Comparison of ENCODE assay signal across 27 cellular contexts in genomic region chr3:119599558-119600174, GRCh38. TPM values are rescaled to one million over a fixed set of nuclear protein-coding genes. Genes with fewer than 3 reads are reported as not detected.
DNase-seq lines count a peak whose midpoint lies in the region; ATAC-seq, FAIRE-seq and TF ChIP-seq lines count a peak whose summit lies in the region.
"Had no signal": no experiment of that assay in that cellular context is flagged by ENCODE, and none has a peak within 500 bp of the region (broad histone marks: within the 10 kb centered on the region; RNA-seq: fewer than 3 reads in every experiment).

No MANE protein-coding gene starts in this region.

- H3K36me3 ChIP-seq in heart right ventricle: no peaks in the 10 kb centered on the region
- H3K36me3 ChIP-seq in GM12878 (ENCODE audit: control insufficient read depth in 2 of 2, insufficient read depth in 2 of 2, low read length in 1 of 2): no peaks in the 10 kb centered on the region
- no peaks in the 10 kb centered on the region for H3K36me3 ChIP-seq in PC-9 (ENCODE audit: low read depth)
- H3K36me3 ChIP-seq: gastroesophageal sphincter, MG63, sigmoid colon, transverse colon had no signal

- H4K20me1 ChIP-seq in GM12878 (ENCODE audit: control insufficient read depth, insufficient read depth) (no peaks in the 10 kb centered on the region), PC-9 (ENCODE audit: insufficient read depth) (no peaks in the 10 kb centered on the region)

- H3K4me3 ChIP-seq in heart right ventricle: no peak overlapping the region
- H3K4me3 ChIP-seq in GM12878: peak overlapping the region; percentile 43
- no peak overlapping the region for H3K4me3 ChIP-seq in PC-9
- H3K4me3 ChIP-seq: gastroesophageal sphincter, K562, MG63, sigmoid colon, transverse colon had no signal

- BruUV-seq in GM12878 (replicated peaks; lab: Mats Ljungman, UMichigan) (no TSS peak), PC-9 (replicated peaks; lab: Mats Ljungman, UMichigan) (no TSS peak)

- DNase-seq in heart right ventricle (no peak), left ventricle myocardium superior (no peak), GM18507 (ENCODE audit: extremely low spot score, insufficient read length, low read depth) (no peak), GM12878 (ENCODE audit: low read depth, low spot score) (no peak), PC-9 (no peak), OCI-M2 (lab: John Stamatoyannopoulos, UW; ENCODE audit: unreplicated experiment) (no peak)
- no peak for DNase-seq in stimulated activated naive B cell treated with anti-CD40 and anti-IgM and Interleukin-4, amounts not matched to agents 10 μg/mL and 1 μg/mL and 100 μg/mL, for 72 hours
- DNase-seq in stimulated activated CD4-positive, alpha-beta T cell treated with anti-CD3 and anti-CD28 coated beads, Interleukin-4, amount 100 ng/mL, for 1 hour: no peak
- DNase-seq: activated naive CD8-positive, alpha-beta T cell treated with anti-CD3 and anti-CD28 coated beads, Interleukin-2, amount 10 ng/mL, durations not matched to agents 7 days and 5 days; caudate nucleus; CD8-positive, alpha-beta memory T cell; hypothalamus; immature natural killer cell; MG63; NCI-H1417; NCI-H2081; NCI-H2227 treated with DMSO at 0.1 percent for 48 hours; NCI-H774; sigmoid colon; T1000; transverse colon had no signal

- no peaks in the 10 kb centered on the region for H3K27me3 Mint-ChIP-seq in stimulated activated naive B cell treated with anti-CD40 and anti-IgM and Interleukin-4, amounts not matched to agents 10 μg/mL and 1 μg/mL and 100 μg/mL, for 72 hours
- H3K27me3 Mint-ChIP-seq: B cell had no signal

- H3K9ac ChIP-seq in GM12878 (ENCODE audit: control insufficient read depth, insufficient read depth, low read length): peak overlapping the region; percentile 80

- H3K9me3 ChIP-seq in heart right ventricle: no peaks in the 10 kb centered on the region
- no peaks in the 10 kb centered on the region for H3K9me3 ChIP-seq in GM12878 (replicated peaks; ENCODE audit: control insufficient read depth, insufficient read depth, low read length)
- H3K9me3 ChIP-seq in PC-9 (ENCODE audit: insufficient read depth, low read depth): no peaks in the 10 kb centered on the region
- H3K9me3 ChIP-seq: gastroesophageal sphincter, MG63, sigmoid colon, transverse colon had no signal

- H3K79me2 ChIP-seq in GM12878 (ENCODE audit: control insufficient read depth, insufficient read depth, low read length): peaks cover 26% of the 10 kb centered on the region
- no peaks in the 10 kb centered on the region for H3K79me2 ChIP-seq in PC-9 (ENCODE audit: low read depth)

- WGBS in heart right ventricle, 2 donors: 78 to 80% methylated on average over 6 of the region's 6 CpGs
- 21% methylated on average over 6 of the region's 6 CpGs for WGBS in GM12878 (ENCODE audit: insufficient coverage, insufficient replicate concordance, low lambda C conversion rate, missing lambda C conversion rate)

- no peak for TF ChIP-seq RAD21 in GM12878 (IDR thresholded peaks at IDR 0.05; ENCODE audit: insufficient read depth, low read depth, low read length)

- no peaks in the 10 kb centered on the region for H3K9me2 ChIP-seq in PC-9 (ENCODE audit: insufficient read depth)

- no peak for TF ChIP-seq POLR2A in GM12878 (IDR thresholded peaks at IDR 0.05; ENCODE audit: low read depth, low read length)

- H3K4me2 ChIP-seq in GM12878 (ENCODE audit: control insufficient read depth, insufficient read depth): peak overlapping the region; percentile 80
- no peak overlapping the region for H3K4me2 ChIP-seq in PC-9

- 0 out of 4 replicates have a peak, but pooled peaks of 1 of the 2 experiments have one; percentile 6 for TF ChIP-seq EP300 in GM12878 (IDR thresholded peaks at IDR 0.05; ENCODE audit: borderline replicate concordance in 1 of 2, control insufficient read depth in 1 of 2, low read depth in 2 of 2, low read length in 2 of 2)

- in situ Hi-C loops in GM12878 (cut with MboI): loop anchor here (5.0 kb wide), 1 partner anchor 78 kb away; the partner anchor contains the start of gene COX17

- H3K27me3 ChIP-seq in heart right ventricle: no peaks in the 10 kb centered on the region
- H3K27me3 ChIP-seq in GM12878 (replicated peaks in 1 of 2; ENCODE audit: control insufficient read depth in 2 of 2, insufficient read depth in 2 of 2, low read length in 1 of 2): no peaks in the 10 kb centered on the region
- H3K27me3 ChIP-seq in PC-9 (ENCODE audit: insufficient read depth, low read depth): no peaks in the 10 kb centered on the region
- H3K27me3 ChIP-seq: gastroesophageal sphincter, MG63, sigmoid colon, transverse colon had no signal

- H3K36me3 Mint-ChIP-seq in stimulated activated naive B cell treated with anti-CD40 and anti-IgM and Interleukin-4, amounts not matched to agents 10 μg/mL and 1 μg/mL and 100 μg/mL, for 72 hours: peaks cover 0 to 4% of the 10 kb centered on the region in 2 donors
- H3K36me3 Mint-ChIP-seq: activated naive CD8-positive, alpha-beta T cell treated with anti-CD3 and anti-CD28 coated beads, Interleukin-2, amount 10 ng/mL, durations not matched to agents 7 days and 5 days; immature natural killer cell; WTC11 had no signal

- peaks cover 54 to 75% of the 10 kb centered on the region in 2 donors for H3K4me1 Mint-ChIP-seq in stimulated activated naive B cell treated with anti-CD40 and anti-IgM and Interleukin-4, amounts not matched to agents 10 μg/mL and 1 μg/mL and 100 μg/mL, for 72 hours
- H3K4me1 Mint-ChIP-seq: CD8-positive, alpha-beta memory T cell had no signal

- TF ChIP-seq CTCF in heart right ventricle (IDR thresholded peaks at IDR 0.05): no peak
- TF ChIP-seq CTCF in GM12878 (IDR thresholded peaks at IDR 0.05 in 2 of 3, conservative IDR thresholded peaks at IDR 0.05 in 1 of 3; ENCODE audit: control insufficient read depth in 2 of 3, extremely low read depth in 1 of 3, insufficient read depth in 1 of 3, low read depth in 3 of 3, low read length in 3 of 3): no peak
- no peak for TF ChIP-seq CTCF in PC-9 (conservative IDR thresholded peaks at IDR 0.05)

- intact Hi-C loops in heart right ventricle (cut with DNase I): loop anchor here in 8 of 10 donors (5.0 to 10.0 kb wide), 6 partner anchors 33 to 83 kb away; partner anchors contain the start of gene COX17 (in 2 of the 8)
- intact Hi-C loops in left ventricle myocardium superior (cut with micrococcal nuclease): loop anchor here (5.0 kb wide), 1 partner anchor 38 kb away; no protein-coding TSS in a partner anchor
- intact Hi-C loops in GM12878 (cut with micrococcal nuclease; ENCODE audit: unreplicated experiment): loop anchor here (1.0 kb wide), 3 partner anchors 39 to 98 kb away; partner anchors contain the start of gene COX17
- intact Hi-C loops in PC-9 (cut with micrococcal nuclease; ENCODE audit: unreplicated experiment): no loop called here

- H3K4me3 Mint-ChIP-seq in stimulated activated naive B cell treated with anti-CD40 and anti-IgM and Interleukin-4, amounts not matched to agents 10 μg/mL and 1 μg/mL and 100 μg/mL, for 72 hours: peak overlapping the region; percentile 39 to 58
- H3K4me3 Mint-ChIP-seq: activated naive CD8-positive, alpha-beta T cell treated with anti-CD3 and anti-CD28 coated beads, Interleukin-2, amount 10 ng/mL, durations not matched to agents 7 days and 5 days; B cell; CD8-positive, alpha-beta memory T cell; immature natural killer cell; WTC11 had no signal

- no peaks in the 10 kb centered on the region for H3K9me3 Mint-ChIP-seq in stimulated activated naive B cell treated with anti-CD40 and anti-IgM and Interleukin-4, amounts not matched to agents 10 μg/mL and 1 μg/mL and 100 μg/mL, for 72 hours
- H3K9me3 Mint-ChIP-seq: activated naive CD8-positive, alpha-beta T cell treated with anti-CD3 and anti-CD28 coated beads, Interleukin-2, amount 10 ng/mL, durations not matched to agents 7 days and 5 days; CD8-positive, alpha-beta memory T cell; WTC11 had no signal

- peak; percentile 77 for FAIRE-seq in GM18507 (lab: Jason Lieb, UNC)
- FAIRE-seq in GM12878 (lab: Jason Lieb, UNC): no peak
- FAIRE-seq: astrocyte, HTR-8/SVneo, K562 had no signal

- H3K4me1 ChIP-seq in heart right ventricle: peaks cover 6 to 77% (median 61%) of the 10 kb centered on the region in 9 donors
- peaks cover 64% of the 10 kb centered on the region for H3K4me1 ChIP-seq in GM12878 (ENCODE audit: control insufficient read depth, insufficient read depth, low read length)
- H3K4me1 ChIP-seq in PC-9 (replicated peaks; ENCODE audit: insufficient read depth): no peaks in the 10 kb centered on the region

- H3K27ac Mint-ChIP-seq in stimulated activated naive B cell treated with anti-CD40 and anti-IgM and Interleukin-4, amounts not matched to agents 10 μg/mL and 1 μg/mL and 100 μg/mL, for 72 hours: peak overlapping the region; percentile 88
- H3K27ac Mint-ChIP-seq: B cell, WTC11 had no signal

- no peak for ATAC-seq in heart right ventricle
- no peak for ATAC-seq in left ventricle myocardium superior
- ATAC-seq in GM12878: peak; percentile 11
- ATAC-seq in stimulated activated naive B cell treated with anti-CD40 and anti-IgM and Interleukin-4, amounts not matched to agents 10 μg/mL and 1 μg/mL and 100 μg/mL, for 72 hours (replicated peaks): no peak
- ATAC-seq: gastroesophageal sphincter had no signal

- H2AFZ ChIP-seq in GM12878 (ENCODE audit: control insufficient read depth, low read depth, low read length) (peak overlapping the region; percentile 68; the same call in 1 of the 2 replicates), PC-9 (no peak overlapping the region)

- SMC1A ChIA-PET in GM12878 (lab: Charles Lee; ENCODE audit: uncharacterized antibody, unreplicated experiment): interaction anchor here (0.6 to 7.6 kb wide), 33 partner anchors 11 to 365 kb away, joined by 3 to 329 read pairs (median 7); partner anchors contain the start of genes ADPRH, CD80, COX17 and TIMMDC1

- POLR2A ChIA-PET in GM12878 (lab: Charles Lee) (interaction anchor here (0.8 to 10.4 kb wide), 25 partner anchors 11 to 305 kb away, joined by 3 to 133 read pairs (median 8); partner anchors contain the start of genes ADPRH, CD80, COX17 and TIMMDC1), PC-9 (lab: Charles Lee; ENCODE audit: unreplicated experiment) (no interaction called here)

- CTCF ChIA-PET in GM12878 (lab: Yijun Ruan, JAX): interaction anchor here (0.6 to 9.5 kb wide), 35 partner anchors 9 to 359 kb away, joined by 3 to 296 read pairs (median 10); partner anchors contain the start of genes ADPRH, B4GALT4, CD80 and COX17
- CTCF ChIA-PET in PC-9 (lab: Charles Lee): no interaction called here

- RAD21 ChIA-PET in GM12878 (lab: Charles Lee; ENCODE audit: unreplicated experiment): interaction anchor here (1.0 to 7.2 kb wide), 30 partner anchors 13 to 818 kb away, joined by 3 to 239 read pairs (median 12); partner anchors contain the start of genes ADPRH, ARHGAP31, CD80 and COX17

- H3K27ac ChIP-seq in heart right ventricle: peak overlapping the region in 9 of 10 donors; percentile 22 to 90 (median 75)
- H3K27ac ChIP-seq in GM12878 (ENCODE audit: control insufficient read depth, insufficient read depth): peak overlapping the region; percentile 87
- H3K27ac ChIP-seq in PC-9: no peak overlapping the region
- H3K27ac ChIP-seq: gastroesophageal sphincter, sigmoid colon, transverse colon had no signal

- no peaks in the 10 kb centered on the region for H3F3A ChIP-seq in PC-9 (ENCODE audit: insufficient read depth, low read depth)

RNA-seq across cellular contexts. Expression of gene PLA1A, which starts 2.0 kb away (rescaled TPM):
- total RNA-seq in heart right ventricle (10 to 100 TPM in 1 of 10 donors, 1 to 10 TPM in 6, under 1 TPM in 3; 0.55 to 19.3 (median 1.9) TPM), left ventricle myocardium superior (1.3 TPM), GM12878 (2014; rRNA removed) (5.9 and 6.5 TPM in 2 replicates), GM12878 (2014; rRNA removed; fragmentation: Illumina TruSeq; extraction: Trizol) (4.7 TPM in 2 replicates), GM12878 (2021) (3.8 and 4.4 TPM in 2 replicates), PC-9 (2021) (not detected in 2 replicates)
- polyA plus RNA-seq in heart right ventricle (1 to 10 TPM; 1.1 to 3.7 TPM), GM12878 (2011; rRNA removed) (106 TPM in 2 replicates), GM12878 (2014; fragmentation: Illumina TruSeq; extraction: Trizol) (4.9 and 6.7 TPM in 2 replicates), GM12878 (2014; fragmentation: Nextera tagmentation; extraction: Ambion mirVana) (1 to 10 TPM; 2.9 to 3.5 TPM), GM12878 (2014; rRNA removed) (3.1 and 3.9 TPM in 2 replicates), GM12878 (2016; fragmentation: Nextera tagmentation; extraction: Ambion mirVana) (1 to 10 TPM; 5.3 to 7.2 TPM)
- 43.4 and 53.6 TPM in 2 replicates for total RNA-seq in GM12878 (2013; cell fraction: nucleolus; rRNA removed)
- polyA plus RNA-seq in GM12878 (2011; ENCODE audit: low read depth): 7.9 TPM
- 92.1 and 100 TPM in 2 replicates for polyA plus RNA-seq in GM12878 (2011; cell fraction: cytosol; rRNA removed)
- 48.6 and 73.6 TPM in 2 replicates for polyA plus RNA-seq in GM12878 (2011; cell fraction: nucleus; rRNA removed)
- polyA plus RNA-seq in GM12878 (2012): 8.0 and 10.1 TPM in 2 replicates
- polyA minus RNA-seq in GM12878 (2011; rRNA and poly(A)+ RNA removed): 103 and 152 TPM in 2 replicates
- 28.3 and 32.7 TPM in 2 replicates for polyA minus RNA-seq in GM12878 (2011; cell fraction: cytosol; rRNA and poly(A)+ RNA removed)
- polyA minus RNA-seq in GM12878 (2011; cell fraction: nucleus; rRNA and poly(A)+ RNA removed): 68.2 and 98.7 TPM in 2 replicates
- total RNA-seq: K562, WTC11 had no signal
- polyA plus RNA-seq: CD8-positive, alpha-beta memory T cell; immature natural killer cell; K562 had no signal

RNA-seq across cellular contexts. Expression of gene ADPRH, which starts 20.4 kb away (rescaled TPM):
- total RNA-seq in heart right ventricle (10 to 100 TPM in 6 of 10 donors, 1 to 10 TPM in 4; 7.5 to 16.9 (median 12.6) TPM), left ventricle myocardium superior (10.3 TPM), GM12878 (2014; rRNA removed) (15.4 and 17.2 TPM in 2 replicates), GM12878 (2014; rRNA removed; fragmentation: Illumina TruSeq; extraction: Trizol) (12.2 and 13.2 TPM in 2 replicates), GM12878 (2021) (24.9 and 26.0 TPM in 2 replicates), PC-9 (2021) (1.4 and 1.6 TPM in 2 replicates)
- polyA plus RNA-seq in heart right ventricle (1 to 10 TPM; 5.6 to 7.9 TPM), GM12878 (2011; rRNA removed) (32.6 and 33.1 TPM in 2 replicates), GM12878 (2014; fragmentation: Illumina TruSeq; extraction: Trizol) (24.5 and 25.8 TPM in 2 replicates), GM12878 (2014; fragmentation: Nextera tagmentation; extraction: Ambion mirVana) (1 to 10 TPM; 2.3 to 3.7 TPM), GM12878 (2014; rRNA removed) (16.5 and 19.1 TPM in 2 replicates), GM12878 (2016; fragmentation: Nextera tagmentation; extraction: Ambion mirVana) (10 to 100 TPM; 19.0 to 22.0 TPM)
- 31.0 and 32.4 TPM in 2 replicates for total RNA-seq in GM12878 (2013; cell fraction: nucleolus; rRNA removed)
- 11.1 TPM for polyA plus RNA-seq in GM12878 (2011; ENCODE audit: low read depth)
- 23.1 and 27.0 TPM in 2 replicates for polyA plus RNA-seq in GM12878 (2011; cell fraction: cytosol; rRNA removed)
- polyA plus RNA-seq in GM12878 (2011; cell fraction: nucleus; rRNA removed): 18.0 and 19.9 TPM in 2 replicates
- 13.2 and 20.2 TPM in 2 replicates for polyA plus RNA-seq in GM12878 (2012)
- polyA minus RNA-seq in GM12878 (2011; rRNA and poly(A)+ RNA removed): 31.7 and 36.9 TPM in 2 replicates
- polyA minus RNA-seq in GM12878 (2011; cell fraction: cytosol; rRNA and poly(A)+ RNA removed): 10.2 and 11.2 TPM in 2 replicates
- 12.1 and 16.2 TPM in 2 replicates for polyA minus RNA-seq in GM12878 (2011; cell fraction: nucleus; rRNA and poly(A)+ RNA removed)

RNA-seq across cellular contexts. Expression of gene CD80, which starts 40.3 kb away (rescaled TPM):
- total RNA-seq in heart right ventricle: 1 to 10 TPM in 1 of 10 donors, under 1 TPM in 4, not detected in 5; 0.12 to 1.6 (median 0.34) TPM
- polyA plus RNA-seq in heart right ventricle: under 1 TPM in 1 of 2 donors, not detected in 1; 0.01 TPM
- total RNA-seq in left ventricle myocardium superior: not detected
- 691 and 699 TPM in 2 replicates for total RNA-seq in GM12878 (2013; cell fraction: nucleolus; rRNA removed)
- total RNA-seq in GM12878 (2014; rRNA removed): 68.7 and 83.3 TPM in 2 replicates
- 64.3 and 70.2 TPM in 2 replicates for total RNA-seq in GM12878 (2014; rRNA removed; fragmentation: Illumina TruSeq; extraction: Trizol)
- 51.8 and 54.4 TPM in 2 replicates for total RNA-seq in GM12878 (2021)
- 39.5 TPM for polyA plus RNA-seq in GM12878 (2011; ENCODE audit: low read depth)
- 137 and 157 TPM in 2 replicates for polyA plus RNA-seq in GM12878 (2011; rRNA removed)
- 93.0 and 95.1 TPM in 2 replicates for polyA plus RNA-seq in GM12878 (2011; cell fraction: cytosol; rRNA removed)
- 106 and 129 TPM in 2 replicates for polyA plus RNA-seq in GM12878 (2011; cell fraction: nucleus; rRNA removed)
- polyA plus RNA-seq in GM12878 (2012): 27.9 and 44.5 TPM in 2 replicates
- polyA plus RNA-seq in GM12878 (2014; fragmentation: Illumina TruSeq; extraction: Trizol): 61.8 and 81.6 TPM in 2 replicates
- 10 to 100 TPM; 42.5 to 54.1 TPM for polyA plus RNA-seq in GM12878 (2014; fragmentation: Nextera tagmentation; extraction: Ambion mirVana)
- polyA plus RNA-seq in GM12878 (2014; rRNA removed): 60.9 and 68.5 TPM in 2 replicates
- 10 to 100 TPM; 41.4 to 44.5 TPM for polyA plus RNA-seq in GM12878 (2016; fragmentation: Nextera tagmentation; extraction: Ambion mirVana)
- 272 and 299 TPM in 2 replicates for polyA minus RNA-seq in GM12878 (2011; rRNA and poly(A)+ RNA removed)
- 39.7 and 42.1 TPM in 2 replicates for polyA minus RNA-seq in GM12878 (2011; cell fraction: cytosol; rRNA and poly(A)+ RNA removed)
- 126 and 140 TPM in 2 replicates for polyA minus RNA-seq in GM12878 (2011; cell fraction: nucleus; rRNA and poly(A)+ RNA removed)
- not detected in 2 replicates for total RNA-seq in PC-9 (2021)
- total RNA-seq: astrocyte had no signal
- polyA plus RNA-seq: immature natural killer cell had no signal

Comparison
In these comparisons a context has a peak if more than half of its experiments do, and no peak if none do; other contexts are left out.
1. RNA of gene CD80, which starts 40.3 kb away (total RNA-seq): 51.8 to 699 TPM in GM12878; 0.12 to 1.6 TPM in heart right ventricle, not detected in left ventricle myocardium superior (single experiment) and not detected in PC-9; every median in the first group is over 10 times any median in the second.